In genomic region chr7:151875862-151876111, GRCh38 we compare ENCODE assay signal across 8 cellular contexts. TPM values are rescaled to one million over a fixed set of nuclear protein-coding genes. Genes with fewer than 3 reads are reported as not detected.
DNase-seq lines count a peak whose midpoint lies in the region; TF ChIP-seq lines count a peak whose summit lies in the region.

No MANE protein-coding gene starts in this region.

- peaks cover 45% of the 10 kb centered on the region for H3K27me3 ChIP-seq in ectodermal cell (ENCODE audit: control insufficient read depth, insufficient read depth, low read length, poor library complexity, severe bottlenecking)
- H3K27me3 ChIP-seq in muscle layer of duodenum (ENCODE audit: low read depth, low read length): no peaks in the 10 kb centered on the region

- WGBS in ectodermal cell, 2 experiments: 0% methylated on average over 12 of the region's 15 CpGs

- H3K27ac ChIP-seq in C4-2B (peak overlapping the region; percentile 4; the same call in 1 of the 2 replicates), ectodermal cell (ENCODE audit: insufficient read depth, low read depth, low read length, poor library complexity, severe bottlenecking) (no peak overlapping the region), muscle layer of duodenum (ENCODE audit: low read length) (peak overlapping the region; percentile 60)

- H3K4me1 ChIP-seq in ectodermal cell (ENCODE audit: control insufficient read depth, insufficient read depth, low read length) (peaks cover 11% of the 10 kb centered on the region), muscle layer of duodenum (ENCODE audit: control insufficient read depth in 1 of 2, insufficient read depth in 2 of 2, low read length in 2 of 2) (peaks cover 0 to 24% of the 10 kb centered on the region in 2 donors)

- H3K36me3 ChIP-seq in ectodermal cell (ENCODE audit: control insufficient read depth, insufficient read depth, low read length) (no peaks in the 10 kb centered on the region), muscle layer of duodenum (ENCODE audit: control insufficient read depth in 1 of 2, insufficient read depth in 2 of 2, low read length in 2 of 2) (no peaks in the 10 kb centered on the region)

- H3K9me3 ChIP-seq in ectodermal cell (ENCODE audit: control insufficient read depth, low read length) (no peaks in the 10 kb centered on the region), muscle layer of duodenum (ENCODE audit: control insufficient read depth in 1 of 2, low read length in 2 of 2) (no peaks in the 10 kb centered on the region)

- DNase-seq in M059J (ENCODE audit: low read depth) (peak; percentile 31), pons (ENCODE audit: low spot score) (no peak), GDM1 (lab: John Stamatoyannopoulos, UW) (no peak), ureter (ENCODE audit: low spot score) (no peak), NCI-H2029 (lab: John Stamatoyannopoulos, UW) (no peak)

- TF ChIP-seq CTCF in C4-2B (conservative IDR thresholded peaks at IDR 0.05): no peak

- H3K4me3 ChIP-seq in ectodermal cell (ENCODE audit: insufficient read depth, low read depth, low read length) (peak overlapping the region; percentile 53), muscle layer of duodenum (ENCODE audit: low read depth in 1 of 2, low read length in 2 of 2) (peak overlapping the region; percentile 67 to 93)

RNA-seq across cellular contexts. Expression of gene PRKAG2, which starts 1.1 kb away (rescaled TPM):
- 5.2 and 9.4 TPM in 2 replicates for total RNA-seq in M059J (2014; rRNA removed; shearing (Covaris generic))
- 16.0 TPM for polyA plus RNA-seq in ectodermal cell (2013, experiment 1 of 4)
- 14.7 TPM for polyA plus RNA-seq in ectodermal cell (2013, experiment 2 of 4)
- 13.3 TPM for polyA plus RNA-seq in ectodermal cell (2013, experiment 3 of 4)
- polyA plus RNA-seq in ectodermal cell (2013, experiment 4 of 4): 14.5 TPM
- 55.4 TPM for total RNA-seq in ureter
